Comparison of ENCODE assay signal across 6 cellular contexts in genomic region chr2:154459286-154459685, GRCh38.
"Had no signal": no experiment of that assay in that cellular context is flagged by ENCODE, and none has a peak within 500 bp of the region (broad histone marks: within the 10 kb centered on the region; RNA-seq: fewer than 3 reads in every experiment).

No MANE protein-coding gene starts in this region.

- DNase-seq: IMR-90, KBM-7, KG1 had no signal

- H3K27ac ChIP-seq: HL-60 had no signal

- ATAC-seq: HepG2, K562 had no signal

- H3K4me3 ChIP-seq: K562 had no signal
